ENCODE assay signal across 26 cellular contexts in the genomic region with DNA sequence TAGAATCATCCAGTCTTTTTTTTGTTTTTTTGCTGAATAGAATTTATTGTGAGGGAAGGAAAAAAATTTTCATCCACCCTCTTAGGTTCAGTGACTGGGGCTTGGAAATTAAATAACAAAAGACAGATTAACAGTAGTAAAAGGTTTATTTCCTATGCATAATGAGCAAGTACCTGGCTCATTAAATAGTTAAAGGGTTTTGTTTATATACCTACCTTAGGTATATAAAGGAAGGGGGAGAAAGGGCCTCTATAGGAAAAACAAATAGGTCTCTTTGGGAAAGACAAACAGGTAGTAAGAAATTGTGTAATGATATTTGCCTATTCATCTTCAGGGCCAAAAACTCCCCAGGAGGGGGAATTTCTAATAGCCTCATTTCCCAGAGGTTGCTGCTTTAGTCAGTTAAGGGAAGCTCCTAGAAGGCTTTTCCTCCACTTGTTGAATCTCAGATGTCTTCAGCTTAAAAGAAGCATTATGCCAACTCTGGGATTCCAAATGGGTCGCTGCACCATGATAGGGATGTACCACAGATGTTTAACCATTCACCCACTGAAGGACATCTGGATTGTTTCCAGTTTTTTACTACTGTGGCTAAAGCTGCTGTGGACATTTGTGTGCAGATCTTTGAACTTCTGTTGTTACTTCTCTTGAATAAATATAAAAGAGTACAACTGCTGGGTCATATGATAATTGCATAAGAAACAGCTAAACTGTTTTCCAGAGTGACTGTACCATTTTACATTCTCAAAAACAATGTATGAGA. TPM values are rescaled to one million over a fixed set of nuclear protein-coding genes. Genes with fewer than 3 reads are reported as not detected.
A peak's percentile ranks its signal among the peaks of the same experiment; 100 is the strongest.
DNase-seq lines count a peak whose midpoint lies in the region; ATAC-seq, FAIRE-seq and TF ChIP-seq lines count a peak whose summit lies in the region.
"Had no signal": no experiment of that assay in that cellular context is flagged by ENCODE, and none has a peak within 500 bp of the region (broad histone marks: within the 10 kb centered on the region; RNA-seq: fewer than 3 reads in every experiment).

No MANE protein-coding gene starts in this region.

- H3K27me3 ChIP-seq in breast epithelium (no peaks in the 10 kb centered on the region), iPS-20b (ENCODE audit: insufficient read depth, low read length) (peaks cover 27% of the 10 kb centered on the region; the same call in 1 of the 2 replicates)
- H3K27me3 ChIP-seq: ovary, SJCRH30, testis had no signal

- H3K9ac ChIP-seq in iPS-20b (ENCODE audit: low read depth, low read length), result no peak overlapping the region

- H3K27ac ChIP-seq in breast epithelium, result peak overlapping the region in 1 of 2 donors; percentile 50
- H3K27ac ChIP-seq in iPS-20b (ENCODE audit: low read length), result no peak overlapping the region
- H3K27ac ChIP-seq: ovary, SJCRH30, testis had no signal

- no peak for TF ChIP-seq POLR2A in breast epithelium (IDR thresholded peaks at IDR 0.05)

- intact Hi-C loops in breast epithelium (cut with DNase I; ENCODE audit: low total_unique reads), result no loop called here

- ATAC-seq in GM18520 (IDR thresholded peaks at IDR 0.05; ENCODE audit: unreplicated experiment) (no peak), GM18867 (IDR thresholded peaks at IDR 0.05; ENCODE audit: unreplicated experiment) (no peak)
- ATAC-seq: GM12878; K562; stimulated activated naive CD8-positive, alpha-beta T cell treated with anti-CD3 and anti-CD28 coated beads, Interleukin-15, Interleukin-2, amounts not matched to agents 100 U/mL and 50 U/mL, for 24 hours had no signal

- in situ Hi-C loops in T47D (cut with HindIII; ENCODE audit: low pct_unique_long_range_greater_than_20kb, low sequenced_read_pairs), result no loop called here

- H3K36me3 ChIP-seq in breast epithelium (no peaks in the 10 kb centered on the region), iPS-20b (ENCODE audit: insufficient read depth, low read depth, low read length) (no peaks in the 10 kb centered on the region)
- H3K36me3 ChIP-seq: ovary, SJCRH30 had no signal

- FAIRE-seq in frontal cortex (lab: Jason Lieb, UNC), result no peak
- FAIRE-seq: A204.1, GM12878, K562 had no signal

- TF ChIP-seq CTCF in breast epithelium (IDR thresholded peaks at IDR 0.05), result no peak

- DNase-seq in T47D (ENCODE audit: low read depth in 1 of 2, low spot score in 1 of 2) (peak; percentile 16 to 77), breast epithelium (ENCODE audit: low spot score in 2 of 2) (no peak), NCI-H69 (lab: John Stamatoyannopoulos, UW) (peak; percentile 69), NCI-H1092 treated with DMSO at 0.1 percent for 48 hours (lab: John Stamatoyannopoulos, UW) (no peak), frontal cortex (ENCODE audit: low spot score in 2 of 2) (no peak)
- DNase-seq: activated CD4-positive, alpha-beta T cell treated with anti-CD3 and anti-CD28 coated beads for 4 hours; activated naive CD4-positive, alpha-beta T cell treated with anti-CD3 and anti-CD28 coated beads, Interleukin-2, amount 50 U/mL, for 16 hours; AML-193; CD4-positive, alpha-beta T cell; foreskin melanocyte; immature natural killer cell; NCI-H1105 treated with DMSO at 0.1 percent for 48 hours; NCI-H2029; ovary; RPMI8226; SJCRH30; stimulated activated CD4-positive, alpha-beta T cell treated with anti-CD3 and anti-CD28 coated beads, Interleukin-1b, Interleukin-23, amount 100 ng/mL, for 48 hours; stimulated activated naive CD8-positive, alpha-beta T cell treated with anti-CD3 and anti-CD28 coated beads, Interleukin-15, Interleukin-2, amounts not matched to agents 100 U/mL and 50 U/mL, for 24 hours; SW 1271; testis had no signal

- H3K9me3 ChIP-seq in breast epithelium, result no peaks in the 10 kb centered on the region
- H3K9me3 ChIP-seq in iPS-20b (ENCODE audit: insufficient read depth, low read depth, low read length), result no peaks in the 10 kb centered on the region
- H3K9me3 ChIP-seq: ovary, SJCRH30, testis had no signal

- H3K4me3 ChIP-seq in breast epithelium, result no peak overlapping the region
- peak overlapping the region; percentile 31; the same call in 1 of the 2 replicates for H3K4me3 ChIP-seq in iPS-20b (ENCODE audit: low read length)
- H3K4me3 ChIP-seq: GM12878, K562, ovary, SJCRH30, testis had no signal

- no peaks in the 10 kb centered on the region for H3K4me1 ChIP-seq in breast epithelium
- H3K4me1 ChIP-seq in iPS-20b (ENCODE audit: insufficient read depth, low read length), result peaks cover 44% of the 10 kb centered on the region; the same call in 1 of the 2 replicates
- H3K4me1 ChIP-seq: SJCRH30, testis had no signal

RNA-seq across cellular contexts. Expression of gene ACADSB, which starts 11.3 kb away (rescaled TPM):
- 10 to 100 TPM; 22.6 to 32.4 (median 31.8) TPM for total RNA-seq in breast epithelium
- 14.3 TPM for total RNA-seq in frontal cortex

RNA-seq across cellular contexts. Expression of gene IKZF5, which starts 11.5 kb away (rescaled TPM):
- total RNA-seq in breast epithelium (10 to 100 TPM; 10.5 to 17.7 (median 13.3) TPM), frontal cortex (9.8 TPM)

RNA-seq across cellular contexts. Expression of gene PSTK, which starts 39.9 kb away (rescaled TPM):
- total RNA-seq in breast epithelium, result 1 to 10 TPM; 3.6 to 6.4 (median 3.7) TPM
- 9.8 TPM for total RNA-seq in frontal cortex

Comparison
In these comparisons a context has a peak if more than half of its experiments do, and no peak if none do; other contexts are left out.
1. DNase-seq: peak in T47D (2 of 2) and NCI-H69 (single experiment); none in breast epithelium (0 of 2), NCI-H1092 treated with DMSO at 0.1 percent for 48 hours (single experiment) and frontal cortex (0 of 2).